ENCODE assay signal across 9 cellular contexts in genomic region chr7:70829221-70830059, GRCh38.
DNase-seq lines count a peak whose midpoint lies in the region; ATAC-seq and TF ChIP-seq lines count a peak whose summit lies in the region.
"Had no signal": no experiment of that assay in that cellular context is flagged by ENCODE, and none has a peak within 500 bp of the region (broad histone marks: within the 10 kb centered on the region; RNA-seq: fewer than 3 reads in every experiment).

No MANE protein-coding gene starts in this region.

- no peaks in the 10 kb centered on the region for H3K79me2 ChIP-seq in HCT116 (ENCODE audit: insufficient read depth, low read length)

- no TSS peak for BruUV-seq in HCT116 (replicated peaks; lab: Mats Ljungman, UMichigan)

- H3K9me3 ChIP-seq in HCT116 (ENCODE audit: control insufficient read depth in 1 of 2, insufficient read depth in 1 of 2, low read depth in 1 of 2, low read length in 2 of 2): peaks cover 0 to 3% of the 10 kb centered on the region in 2 experiments; a peak in 2 of 4 replicates

- no peaks in the 10 kb centered on the region for H4K20me1 ChIP-seq in HCT116 (ENCODE audit: insufficient read depth)

- no peak overlapping the region for H3K9ac ChIP-seq in HCT116 (ENCODE audit: low read length)

- H3K4me1 ChIP-seq in HCT116 (ENCODE audit: control insufficient read depth in 1 of 2, insufficient read depth in 2 of 2, low read length in 2 of 2): no peaks in the 10 kb centered on the region

- H3K27ac ChIP-seq in HCT116 (ENCODE audit: low read depth, low read length): no peak overlapping the region
- H3K27ac ChIP-seq: skin epidermis had no signal

- no peak overlapping the region for H3K4me2 ChIP-seq in HCT116 (ENCODE audit: low read length)

- peak in 2 of 3 experiments; percentile 73 to 77; a peak in 4 of 6 replicates for TF ChIP-seq CTCF in HCT116 (IDR thresholded peaks at IDR 0.05 in 2 of 3, conservative IDR thresholded peaks at IDR 0.05 in 1 of 3; ENCODE audit: borderline replicate concordance in 1 of 3, insufficient read depth in 1 of 3, low read depth in 2 of 3, low read length in 2 of 3)

- no peak overlapping the region for H3K4me3 ChIP-seq in HCT116 (replicated peaks in 1 of 2; ENCODE audit: low read depth in 1 of 2, low read length in 2 of 2)
- H3K4me3 ChIP-seq: skin epidermis had no signal

- ATAC-seq in HCT116 (peak; percentile 63), left colon (peak; percentile 26), HG03097 (IDR thresholded peaks at IDR 0.05; ENCODE audit: low FRiP score, unreplicated experiment) (no peak)
- ATAC-seq in activated CD4-positive, CD25-positive, alpha-beta regulatory T cell treated with anti-CD3 and anti-CD28 coated beads, Interleukin-2, amount 50 U/mL, for 24 hours: peak; percentile 35 to 59

- POLR2A ChIA-PET in HCT116 (lab: Charles Lee): no interaction called here

- DNase-seq in EH (ENCODE audit: low read depth) (peak; percentile 28), HCT116 (ENCODE audit: low read depth, low spot score) (peak; percentile 2), NCI-H2029 (lab: John Stamatoyannopoulos, UW) (peak; percentile 4), cerebellum (ENCODE audit: low spot score) (peak; percentile 74), left colon (peak; percentile 20 to 27)
- peak; percentile 52 for DNase-seq in stimulated activated CD4-positive, alpha-beta T cell treated with anti-CD3 and anti-CD28 coated beads, Interleukin-1b, Interleukin-23, amount 100 ng/mL, for 48 hours

- no peaks in the 10 kb centered on the region for H3K27me3 ChIP-seq in HCT116 (ENCODE audit: insufficient read depth, low read length)

- RAD21 ChIA-PET in HCT116 (lab: Charles Lee; ENCODE audit: low non-redundant PET in 1 of 2, low total read pairs in 2 of 2, uncharacterized antibody in 2 of 2, unreplicated experiment in 2 of 2): no interaction called here

- TF ChIP-seq RAD21 in HCT116 (IDR thresholded peaks at IDR 0.05; ENCODE audit: low read depth): peak; percentile 49

- CTCF ChIA-PET in HCT116 (lab: Charles Lee): no interaction called here

- TF ChIP-seq POLR2A in HCT116 (IDR thresholded peaks at IDR 0.05; ENCODE audit: borderline replicate concordance, extremely low read depth, insufficient read depth, insufficient read length): no peak

- intact Hi-C loops in HCT116 (cut with micrococcal nuclease) (loop anchor here (10.0 kb wide), 1 partner anchor 1665 kb away; no protein-coding TSS in a partner anchor), left colon (cut with DNase I, micrococcal nuclease) (no loop called here)

- H2AFZ ChIP-seq in HCT116 (ENCODE audit: low read depth, low read length, poor library complexity, severe bottlenecking): no peak overlapping the region

- H3K9me2 ChIP-seq in HCT116 (ENCODE audit: insufficient read depth): no peaks in the 10 kb centered on the region

- H3K36me3 ChIP-seq in HCT116 (ENCODE audit: control insufficient read depth in 1 of 2, insufficient read depth in 2 of 2, low read length in 2 of 2): no peaks in the 10 kb centered on the region

TF ChIP-seq in HCT116, 20 proteins besides CTCF, POLR2A, EP300 and RAD21:
- no peak for TF ChIP-seq EZH2 (IDR thresholded peaks at IDR 0.05)
- TF ChIP-seq POLR2AphosphoS5 (IDR thresholded peaks at IDR 0.05; ENCODE audit: low read depth, low read length): no peak
- no peak for TF ChIP-seq REST (IDR thresholded peaks at IDR 0.05; ENCODE audit: low read depth)
- TF ChIP-seq YY1 (IDR thresholded peaks at IDR 0.05; ENCODE audit: extremely low read depth, insufficient replicate concordance, low read depth, low read length): no peak
- TF ChIP-seq CBX3 (IDR thresholded peaks at IDR 0.05; ENCODE audit: low read depth): no peak
- TF ChIP-seq ZNF274 (IDR thresholded peaks at IDR 0.05; ENCODE audit: low read depth, low read length): no peak
- no peak for TF ChIP-seq JUND (IDR thresholded peaks at IDR 0.05)
- TF ChIP-seq MAX (IDR thresholded peaks at IDR 0.05): no peak
- no peak for TF ChIP-seq ATF3 (IDR thresholded peaks at IDR 0.05)
- no peak for TF ChIP-seq SP1 (IDR thresholded peaks at IDR 0.05; ENCODE audit: low read depth)
- TF ChIP-seq ZBTB33 (IDR thresholded peaks at IDR 0.05; ENCODE audit: extremely low read depth, insufficient replicate concordance, low read length): no peak
- no peak for TF ChIP-seq ZFX (IDR thresholded peaks at IDR 0.05)
- TF ChIP-seq FOSL1 (IDR thresholded peaks at IDR 0.05; ENCODE audit: low read depth): no peak
- TF ChIP-seq EGR1 (IDR thresholded peaks at IDR 0.05; ENCODE audit: low read depth): no peak
- TF ChIP-seq CEBPB (IDR thresholded peaks at IDR 0.05; ENCODE audit: low read depth): no peak

Comparison
In these comparisons a context has a peak if more than half of its experiments do, and no peak if none do; other contexts are left out.
1. DNase-seq: peak in every context shown above with its lines; median percentile 74 in cerebellum; 52 in stimulated activated CD4-positive, alpha-beta T cell treated with anti-CD3 and anti-CD28 coated beads, Interleukin-1b, Interleukin-23, amount 100 ng/mL, for 48 hours; 28 in EH; 24 in left colon; 4 in NCI-H2029; 2 in HCT116.